In the genomic region with DNA sequence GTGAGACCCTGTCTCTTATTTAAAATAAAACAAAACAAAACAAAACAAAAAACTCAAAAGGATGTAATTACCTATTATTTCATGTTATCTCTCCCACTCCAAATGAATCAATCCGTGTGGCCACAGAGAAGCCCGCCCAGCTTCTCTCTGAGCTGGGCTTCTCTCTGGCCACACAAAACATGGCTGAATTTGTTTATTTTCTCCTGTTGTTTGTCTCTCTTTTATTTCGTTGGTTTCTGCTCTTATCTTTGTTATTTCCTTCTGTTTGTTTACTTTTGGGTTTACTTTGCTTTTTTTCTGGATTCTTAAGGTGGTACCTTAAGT, we compare ENCODE assay signal across 10 cellular contexts. TPM values are rescaled to one million over a fixed set of nuclear protein-coding genes. Genes with fewer than 3 reads are reported as not detected.
DNase-seq lines count a peak whose midpoint lies in the region; ATAC-seq lines count a peak whose summit lies in the region.
"Had no signal": no experiment of that assay in that cellular context is flagged by ENCODE, and none has a peak within 500 bp of the region (broad histone marks: within the 10 kb centered on the region; RNA-seq: fewer than 3 reads in every experiment).

No MANE protein-coding gene starts in this region.

- H3K9ac ChIP-seq in skeletal muscle tissue (ENCODE audit: low read depth in 1 of 3, low read length in 3 of 3) = peak overlapping the region in 2 of 3 donors; percentile 23 to 58

- ATAC-seq in effector memory CD8-positive, alpha-beta T cell (replicated peaks) = no peak
- no peak for ATAC-seq in GM18867 (IDR thresholded peaks at IDR 0.05; ENCODE audit: unreplicated experiment)
- ATAC-seq in GM21529 (IDR thresholded peaks at IDR 0.05; ENCODE audit: unreplicated experiment) = no peak

- H3K27ac ChIP-seq in SJCRH30 (no peak overlapping the region), skeletal muscle tissue (ENCODE audit: low read depth, low read length) (no peak overlapping the region)
- H3K27ac ChIP-seq: testis had no signal

- H3K27ac Mint-ChIP-seq in activated CD4-positive, alpha-beta T cell treated with anti-CD3 and anti-CD28 coated beads, Interleukin-2, amount 10 ng/mL, durations not matched to agents 7 days and 5 days = peak overlapping the region; percentile 98
- peak overlapping the region; percentile 92 to 95 for H3K27ac Mint-ChIP-seq in effector memory CD8-positive, alpha-beta T cell

- H3K9me3 ChIP-seq in SJCRH30 (replicated peaks) (no peaks in the 10 kb centered on the region), skeletal muscle tissue (ENCODE audit: control insufficient read depth in 3 of 3, low read length in 3 of 3) (no peaks in the 10 kb centered on the region)
- H3K9me3 ChIP-seq: HAP-1, testis had no signal

- CTCF ChIA-PET in activated CD4-positive, alpha-beta T cell treated with anti-CD3 and anti-CD28 coated beads, Interleukin-2, amount 10 ng/mL, durations not matched to agents 7 days and 5 days (lab: Charles Lee) = interaction anchor here (0.6 to 9.5 kb wide), 18 partner anchors 8 to 421 kb away, joined by 3 to 69 read pairs (median 4); no protein-coding TSS in a partner anchor

- H3K36me3 Mint-ChIP-seq in activated CD4-positive, alpha-beta T cell treated with anti-CD3 and anti-CD28 coated beads, Interleukin-2, amount 10 ng/mL, durations not matched to agents 7 days and 5 days (ENCODE audit: low read depth) = peaks cover 16% of the 10 kb centered on the region
- peaks cover 10% of the 10 kb centered on the region for H3K36me3 Mint-ChIP-seq in effector memory CD8-positive, alpha-beta T cell (ENCODE audit: insufficient read depth)

- no peak for DNase-seq in activated CD4-positive, alpha-beta T cell treated with anti-CD3 and anti-CD28 coated beads, Interleukin-2, amount 10 ng/mL, durations not matched to agents 7 days and 5 days
- DNase-seq in activated CD4-positive, alpha-beta T cell treated with anti-CD3 and anti-CD28 coated beads, Interleukin-2, amount 50 U/mL, for 1 hour = no peak
- no peak for DNase-seq in SJCRH30
- DNase-seq in effector memory CD8-positive, alpha-beta T cell = no peak
- no peak for DNase-seq in HPDE6-E6E7 (ENCODE audit: extremely low spot score)

- H3K4me3 ChIP-seq in SJCRH30 = peak overlapping the region; percentile 51; the same call in 1 of the 2 replicates
- peak overlapping the region in 1 of 3 donors; percentile 69 for H3K4me3 ChIP-seq in skeletal muscle tissue (ENCODE audit: low read length in 3 of 3)

- peaks cover 65% of the 10 kb centered on the region for H3K4me1 Mint-ChIP-seq in activated CD4-positive, alpha-beta T cell treated with anti-CD3 and anti-CD28 coated beads, Interleukin-2, amount 10 ng/mL, durations not matched to agents 7 days and 5 days
- peaks cover 26 to 32% of the 10 kb centered on the region in 2 donors for H3K4me1 Mint-ChIP-seq in effector memory CD8-positive, alpha-beta T cell (ENCODE audit: low read depth in 2 of 2)

- POLR2A ChIA-PET in activated CD4-positive, alpha-beta T cell treated with anti-CD3 and anti-CD28 coated beads, Interleukin-2, amount 10 ng/mL, durations not matched to agents 7 days and 5 days (lab: Charles Lee) = interaction anchor here (0.6 to 1.8 kb wide), 4 partner anchors 16 to 43 kb away, joined by 3 to 13 read pairs (median 6); partner anchors contain the start of gene TMSB10

- H3K4me3 Mint-ChIP-seq in activated CD4-positive, alpha-beta T cell treated with anti-CD3 and anti-CD28 coated beads, Interleukin-2, amount 10 ng/mL, durations not matched to agents 7 days and 5 days = peak overlapping the region; percentile 97
- H3K4me3 Mint-ChIP-seq in effector memory CD8-positive, alpha-beta T cell = peak overlapping the region; percentile 94 to 95

- H3K4me1 ChIP-seq in SJCRH30 = no peaks in the 10 kb centered on the region; the same call in 1 of the 2 replicates
- peaks cover 13 to 24% (median 20%) of the 10 kb centered on the region in 3 donors for H3K4me1 ChIP-seq in skeletal muscle tissue (ENCODE audit: control insufficient read depth in 3 of 3, insufficient read depth in 3 of 3, low read length in 3 of 3)

- no peaks in the 10 kb centered on the region for H3K27me3 Mint-ChIP-seq in activated CD4-positive, alpha-beta T cell treated with anti-CD3 and anti-CD28 coated beads, Interleukin-2, amount 10 ng/mL, durations not matched to agents 7 days and 5 days
- H3K27me3 Mint-ChIP-seq in effector memory CD8-positive, alpha-beta T cell = no peaks in the 10 kb centered on the region

- H3K36me3 ChIP-seq in SJCRH30 (no peaks in the 10 kb centered on the region), skeletal muscle tissue (ENCODE audit: control insufficient read depth in 3 of 3, insufficient read depth in 3 of 3, low read length in 3 of 3) (no peaks in the 10 kb centered on the region)
- H3K36me3 ChIP-seq: HAP-1 had no signal

- no peaks in the 10 kb centered on the region for H3K9me3 Mint-ChIP-seq in activated CD4-positive, alpha-beta T cell treated with anti-CD3 and anti-CD28 coated beads, Interleukin-2, amount 10 ng/mL, durations not matched to agents 7 days and 5 days
- no peaks in the 10 kb centered on the region for H3K9me3 Mint-ChIP-seq in effector memory CD8-positive, alpha-beta T cell

- H3K27me3 ChIP-seq in SJCRH30 = peaks cover 23% of the 10 kb centered on the region
- H3K27me3 ChIP-seq in skeletal muscle tissue (ENCODE audit: control insufficient read depth in 3 of 3, insufficient read depth in 3 of 3, low read length in 3 of 3) = peaks cover 15 to 38% (median 34%) of the 10 kb centered on the region in 3 donors
- H3K27me3 ChIP-seq: testis had no signal

RNA-seq across cellular contexts. Expression of gene TRABD2A, which starts 1.5 kb away (rescaled TPM):
- total RNA-seq in activated CD4-positive, alpha-beta T cell treated with anti-CD3 and anti-CD28 coated beads, Interleukin-2, amount 10 ng/mL, durations not matched to agents 7 days and 5 days = 10 to 100 TPM; 70.2 to 74.6 TPM
- total RNA-seq in SJCRH30 (2014; rRNA removed; shearing (Covaris generic)) = 0.86 and 1.4 TPM in 2 replicates
- total RNA-seq in skeletal muscle tissue = 1.0 TPM

RNA-seq across cellular contexts. Expression of gene TMSB10, which starts 23.1 kb away (rescaled TPM):
- 1,000 to 10,000 TPM; 5,491 to 5,845 TPM for total RNA-seq in activated CD4-positive, alpha-beta T cell treated with anti-CD3 and anti-CD28 coated beads, Interleukin-2, amount 10 ng/mL, durations not matched to agents 7 days and 5 days
- total RNA-seq in SJCRH30 (2014; rRNA removed; shearing (Covaris generic)) = 2,317 and 2,398 TPM in 2 replicates
- 3,298 TPM for total RNA-seq in skeletal muscle tissue

Comparison
In these comparisons a context has a peak if more than half of its experiments do, and no peak if none do; other contexts are left out.
1. RNA of gene TRABD2A, which starts 1.5 kb away (total RNA-seq): 70.2 to 74.6 TPM in activated CD4-positive, alpha-beta T cell treated with anti-CD3 and anti-CD28 coated beads, Interleukin-2, amount 10 ng/mL, durations not matched to agents 7 days and 5 days; 0.86 to 1.4 TPM in SJCRH30 and 1.0 TPM in skeletal muscle tissue (single experiment); every median in the first group is over 10 times any median in the second.